In the genomic region with DNA sequence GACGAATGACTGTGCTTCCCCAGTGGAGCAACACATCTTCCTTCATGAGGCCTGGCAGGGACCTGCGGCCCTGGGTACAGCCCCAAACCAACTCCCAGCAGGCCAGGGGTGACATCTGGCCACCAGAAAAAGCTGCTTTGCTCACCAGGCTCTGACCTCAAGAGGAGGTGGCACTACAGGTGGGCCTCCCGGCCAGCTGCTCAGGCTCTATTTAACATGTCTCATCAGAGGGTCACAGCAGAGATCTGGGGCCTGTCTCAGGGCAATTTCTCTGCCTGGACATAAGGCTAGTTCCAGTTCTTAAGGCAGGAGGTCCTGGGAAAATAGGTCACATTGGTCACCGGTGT, we compare ENCODE assay signal across 19 cellular contexts.
"Had no signal": no experiment of that assay in that cellular context is flagged by ENCODE, and none has a peak within 500 bp of the region (broad histone marks: within the 10 kb centered on the region; RNA-seq: fewer than 3 reads in every experiment).

No MANE protein-coding gene starts in this region.

- H3K27me3 ChIP-seq: ovary, right atrium auricular region, right lobe of liver, suprapubic skin, tibial artery, upper lobe of right lung had no signal

- H3K4me3 Mint-ChIP-seq: naive thymus-derived CD8-positive, alpha-beta T cell; stimulated activated memory B cell treated with anti-CD40 and anti-IgM and Interleukin-4, amounts not matched to agents 10 μg/mL and 1 μg/mL and 100 μg/mL, for 72 hours had no signal

- H3K36me3 ChIP-seq: lower lobe of right lung, ovary, right atrium auricular region, right lobe of liver, suprapubic skin, thoracic aorta, tibial artery, upper lobe of right lung had no signal

- H3K27me3 Mint-ChIP-seq: stimulated activated memory B cell treated with anti-CD40 and anti-IgM and Interleukin-4, amounts not matched to agents 10 μg/mL and 1 μg/mL and 100 μg/mL, for 72 hours had no signal

- H3K4me1 Mint-ChIP-seq: naive thymus-derived CD8-positive, alpha-beta T cell; stimulated activated memory B cell treated with anti-CD40 and anti-IgM and Interleukin-4, amounts not matched to agents 10 μg/mL and 1 μg/mL and 100 μg/mL, for 72 hours had no signal

- H3K9me3 Mint-ChIP-seq: stimulated activated memory B cell treated with anti-CD40 and anti-IgM and Interleukin-4, amounts not matched to agents 10 μg/mL and 1 μg/mL and 100 μg/mL, for 72 hours had no signal

- H3K4me1 ChIP-seq: lower lobe of right lung, right atrium auricular region, suprapubic skin, tibial artery, upper lobe of right lung had no signal

- H3K27ac Mint-ChIP-seq: naive thymus-derived CD8-positive, alpha-beta T cell; progenitor cell of endocrine pancreas; stimulated activated memory B cell treated with anti-CD40 and anti-IgM and Interleukin-4, amounts not matched to agents 10 μg/mL and 1 μg/mL and 100 μg/mL, for 72 hours had no signal

- ATAC-seq: lower lobe of right lung; naive thymus-derived CD8-positive, alpha-beta T cell; stimulated activated memory B cell treated with anti-CD40 and anti-IgM and Interleukin-4, amounts not matched to agents 10 μg/mL and 1 μg/mL and 100 μg/mL, for 72 hours; upper lobe of right lung had no signal

- H3K27ac ChIP-seq: lower lobe of right lung, ovary, right atrium auricular region, right lobe of liver, suprapubic skin, thoracic aorta, tibial artery, upper lobe of right lung had no signal

- H3K9me3 ChIP-seq: lower lobe of right lung, ovary, right atrium auricular region, right lobe of liver, suprapubic skin, thoracic aorta, tibial artery, upper lobe of right lung had no signal

- H3K4me3 ChIP-seq: lower lobe of right lung, ovary, right atrium auricular region, right lobe of liver, smooth muscle cell, suprapubic skin, thoracic aorta, tibial artery, upper lobe of right lung had no signal

- H3K4me2 ChIP-seq: smooth muscle cell had no signal

- DNase-seq: hippocampal formation; left cardiac atrium; lower lobe of right lung; naive thymus-derived CD8-positive, alpha-beta T cell; ovary; stimulated activated CD4-positive, alpha-beta T cell treated with anti-CD3 and anti-CD28 coated beads, Interleukin-1b, Interleukin-23, amount 100 ng/mL, for 48 hours; stimulated activated CD4-positive, alpha-beta T cell treated with anti-CD3 and anti-CD28 coated beads, Interleukin-2, amount 100 ng/mL, for 48 hours; stimulated activated CD4-positive, alpha-beta T cell treated with anti-CD3 and anti-CD28 coated beads, Interleukin-4, amount 100 ng/mL, for 4 hours; stimulated activated CD8-positive, alpha-beta memory T cell treated with anti-CD3 and anti-CD28 coated beads, Interleukin-4, amount 100 ng/mL, for 48 hours; stimulated activated naive CD4-positive, alpha-beta T cell treated with Interleukin-2 at 50 U/mL for 16 hours; tibial artery; upper lobe of right lung had no signal

- H3K36me3 Mint-ChIP-seq: naive thymus-derived CD8-positive, alpha-beta T cell; stimulated activated memory B cell treated with anti-CD40 and anti-IgM and Interleukin-4, amounts not matched to agents 10 μg/mL and 1 μg/mL and 100 μg/mL, for 72 hours had no signal
